10 cellular contexts compared by ENCODE assay signal in the genomic region with DNA sequence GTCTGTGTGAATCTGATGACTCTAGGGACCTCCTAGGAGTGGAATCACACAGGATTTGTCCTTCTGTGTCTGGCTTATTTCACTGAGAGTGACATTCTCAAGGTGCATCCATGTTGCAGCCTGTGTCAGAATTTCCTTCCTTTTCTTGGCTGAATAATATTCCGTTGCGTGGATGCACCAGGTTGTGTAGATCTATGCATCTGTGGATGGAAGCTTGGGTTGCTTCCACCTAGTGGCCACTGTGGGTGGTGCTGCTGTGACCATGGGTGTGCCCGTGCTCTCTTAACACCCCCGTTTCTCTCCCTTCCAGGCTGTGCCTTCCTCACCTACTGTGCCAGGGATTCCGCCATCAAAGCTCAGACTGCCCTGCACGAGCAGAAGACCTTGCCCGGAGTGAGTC. TPM values are rescaled to one million over a fixed set of nuclear protein-coding genes. Genes with fewer than 3 reads are reported as not detected.
DNase-seq lines count a peak whose midpoint lies in the region; ATAC-seq, FAIRE-seq and TF ChIP-seq lines count a peak whose summit lies in the region.
"Had no signal": no experiment of that assay in that cellular context is flagged by ENCODE, and none has a peak within 500 bp of the region (broad histone marks: within the 10 kb centered on the region; RNA-seq: fewer than 3 reads in every experiment).

No MANE protein-coding gene starts in this region.

- 0 out of 2 replicates have a peak, but pooled peaks have one; percentile 29 for TF ChIP-seq RAD21 in GM12878 (IDR thresholded peaks at IDR 0.05; ENCODE audit: insufficient read depth, low read depth, low read length)

- H3K4me1 ChIP-seq in GM12878 (ENCODE audit: control insufficient read depth, insufficient read depth, low read length) = no peaks in the 10 kb centered on the region

- peaks cover 9% of the 10 kb centered on the region for H3K9me3 Mint-ChIP-seq in natural killer cell treated with Interleukin-12 subunit alpha and Interleukin-12 subunit beta and Interleukin-15 and Interleukin-18, amount 100 ng/mL, for 72 hours

- DNase-seq in SK-MEL-5 (ENCODE audit: low read depth, low spot score) (peak; percentile 53), GM12878 (ENCODE audit: low read depth, low spot score) (no peak), NCI-H345 treated with DMSO at 0.1 percent for 48 hours (lab: John Stamatoyannopoulos, UW; ENCODE audit: unreplicated experiment) (no peak), NCI-H2227 treated with DMSO at 0.1 percent for 48 hours (lab: John Stamatoyannopoulos, UW) (no peak), NCI-H446 (lab: John Stamatoyannopoulos, UW) (no peak), HuH-7.5 (ENCODE audit: low spot score) (no peak)
- no peak for DNase-seq in natural killer cell treated with Interleukin-12 subunit alpha and Interleukin-12 subunit beta and Interleukin-15 and Interleukin-18, amount 100 ng/mL, for 72 hours (ENCODE audit: low spot score)

- H3K36me3 ChIP-seq in GM12878 (ENCODE audit: control insufficient read depth in 2 of 2, insufficient read depth in 2 of 2, low read length in 1 of 2) = no peaks in the 10 kb centered on the region

- no peak overlapping the region for H3K27ac Mint-ChIP-seq in natural killer cell treated with Interleukin-12 subunit alpha and Interleukin-12 subunit beta and Interleukin-15 and Interleukin-18, amount 100 ng/mL, for 72 hours

- H3K27ac ChIP-seq in GM12878 (ENCODE audit: control insufficient read depth, insufficient read depth) = no peak overlapping the region

- H2AFZ ChIP-seq in GM12878 (ENCODE audit: control insufficient read depth, low read depth, low read length) = no peak overlapping the region

- intact Hi-C loops in GM12878 (cut with micrococcal nuclease; ENCODE audit: unreplicated experiment) = no loop called here

- in situ Hi-C loops in SK-MEL-5 (cut with HindIII; ENCODE audit: low pct_unique_long_range_greater_than_20kb, low sequenced_read_pairs) = no loop called here
- in situ Hi-C loops in GM12878 (cut with MboI) = no loop called here

- SMC1A ChIA-PET in GM12878 (lab: Charles Lee; ENCODE audit: uncharacterized antibody, unreplicated experiment) = no interaction called here

- TF ChIP-seq EP300 in GM12878 (IDR thresholded peaks at IDR 0.05; ENCODE audit: borderline replicate concordance in 1 of 2, control insufficient read depth in 1 of 2, low read depth in 2 of 2, low read length in 2 of 2) = no peak

- H3K9ac ChIP-seq in GM12878 (ENCODE audit: control insufficient read depth, insufficient read depth, low read length) = no peak overlapping the region

- POLR2A ChIA-PET in GM12878 (lab: Charles Lee) = no interaction called here

- BruUV-seq in GM12878 (replicated peaks; lab: Mats Ljungman, UMichigan) = no TSS peak

- peak; percentile 88 for TF ChIP-seq CTCF in GM12872 (IDR thresholded peaks at IDR 0.05; ENCODE audit: insufficient read depth, low read depth, low read length)
- TF ChIP-seq CTCF in GM12878 (IDR thresholded peaks at IDR 0.05 in 2 of 3, conservative IDR thresholded peaks at IDR 0.05 in 1 of 3; ENCODE audit: control insufficient read depth in 2 of 3, extremely low read depth in 1 of 3, insufficient read depth in 1 of 3, low read depth in 3 of 3, low read length in 3 of 3) = peak; percentile 52 to 74 (median 62)

- H3K4me3 Mint-ChIP-seq in natural killer cell treated with Interleukin-12 subunit alpha and Interleukin-12 subunit beta and Interleukin-15 and Interleukin-18, amount 100 ng/mL, for 72 hours = no peak overlapping the region

- CTCF ChIA-PET in GM12878 (lab: Yijun Ruan, JAX) = interaction anchor here (0.9 to 1.8 kb wide), 3 partner anchors 10 to 215 kb away, joined by 3 to 4 read pairs (median 3); no protein-coding TSS in a partner anchor

- 27% methylated on average over 7 of the region's 7 CpGs for WGBS in GM12878 (ENCODE audit: insufficient coverage, insufficient replicate concordance, low lambda C conversion rate, missing lambda C conversion rate)

- no peaks in the 10 kb centered on the region for H4K20me1 ChIP-seq in GM12878 (ENCODE audit: control insufficient read depth, insufficient read depth)

- TF ChIP-seq POLR2A in GM12878 (IDR thresholded peaks at IDR 0.05; ENCODE audit: low read depth, low read length) = no peak

- ATAC-seq in GM12878 = peak; percentile 81
- peak; percentile 52 to 71 for ATAC-seq in natural killer cell treated with Interleukin-12 subunit alpha and Interleukin-12 subunit beta and Interleukin-15 and Interleukin-18, amount 100 ng/mL, for 72 hours

- H3K27me3 ChIP-seq in GM12878 (replicated peaks in 1 of 2; ENCODE audit: control insufficient read depth in 2 of 2, insufficient read depth in 2 of 2, low read length in 1 of 2) = no peaks in the 10 kb centered on the region

- no peak for FAIRE-seq in GM12878 (lab: Jason Lieb, UNC)
- FAIRE-seq: islet of Langerhans had no signal

- no peaks in the 10 kb centered on the region; the same call in 2 of the 3 replicates for H3K9me3 ChIP-seq in GM12878 (replicated peaks; ENCODE audit: control insufficient read depth, insufficient read depth, low read length)

- H3K79me2 ChIP-seq in GM12878 (ENCODE audit: control insufficient read depth, insufficient read depth, low read length) = no peaks in the 10 kb centered on the region

- RAD21 ChIA-PET in GM12878 (lab: Charles Lee; ENCODE audit: unreplicated experiment) = no interaction called here

- H3K27me3 Mint-ChIP-seq in natural killer cell treated with Interleukin-12 subunit alpha and Interleukin-12 subunit beta and Interleukin-15 and Interleukin-18, amount 100 ng/mL, for 72 hours = peaks cover 21 to 25% of the 10 kb centered on the region in 2 donors

- no peak overlapping the region for H3K4me3 ChIP-seq in GM12878

- H3K4me1 Mint-ChIP-seq in natural killer cell treated with Interleukin-12 subunit alpha and Interleukin-12 subunit beta and Interleukin-15 and Interleukin-18, amount 100 ng/mL, for 72 hours (ENCODE audit: low read depth in 2 of 2) = peaks cover 0 to 4% of the 10 kb centered on the region in 2 donors

- no peak overlapping the region for H3K4me2 ChIP-seq in GM12878 (ENCODE audit: control insufficient read depth, insufficient read depth)

- no peaks in the 10 kb centered on the region for H3K36me3 Mint-ChIP-seq in natural killer cell treated with Interleukin-12 subunit alpha and Interleukin-12 subunit beta and Interleukin-15 and Interleukin-18, amount 100 ng/mL, for 72 hours

TF ChIP-seq in GM12878, 131 proteins besides CTCF, POLR2A, EP300 and RAD21:
- TF ChIP-seq SMC3 (IDR thresholded peaks at IDR 0.05; ENCODE audit: borderline replicate concordance, low read length) (peak; percentile 47; the same call in 1 of the 2 replicates), ZNF274 (IDR thresholded peaks at IDR 0.05; ENCODE audit: insufficient read depth, insufficient read length) (no peak), SMARCA5 (IDR thresholded peaks at IDR 0.05) (peak; percentile 57)

RNA-seq across cellular contexts. Expression of a gene that starts 26.2 kb away (rescaled TPM):
- not detected in 2 replicates for total RNA-seq in SK-MEL-5 (2014; rRNA removed; shearing (Covaris generic))
- polyA plus RNA-seq in SK-MEL-5 (2015; cell fraction: cytosol; rRNA removed) = 0.21 and 1.3 TPM in 2 replicates
- 0.26 and 1.3 TPM in 2 replicates for polyA plus RNA-seq in SK-MEL-5 (2015; cell fraction: nucleus; rRNA removed)
- not detected in 2 replicates for total RNA-seq in GM12878 (2013; cell fraction: nucleolus; rRNA removed)
- total RNA-seq in GM12878 (2014; rRNA removed) (not detected in 2 replicates), GM12878 (2014; rRNA removed; fragmentation: Illumina TruSeq; extraction: Trizol) (not detected in 2 replicates), GM12878 (2021) (not detected in 2 replicates)
- not detected for polyA plus RNA-seq in GM12878 (2011; ENCODE audit: low read depth)
- polyA plus RNA-seq in GM12878 (2011; rRNA removed) (0.01 and 0.04 TPM in 2 replicates), GM12878 (2014; fragmentation: Illumina TruSeq; extraction: Trizol) (not detected in 2 replicates), GM12878 (2014; fragmentation: Nextera tagmentation; extraction: Ambion mirVana) (not detected), GM12878 (2014; rRNA removed) (0.01 and 0.16 TPM in 2 replicates), GM12878 (2016; fragmentation: Nextera tagmentation; extraction: Ambion mirVana) (not detected)
- polyA plus RNA-seq in GM12878 (2011; cell fraction: cytosol; rRNA removed) = not detected in 2 replicates
- 0.16 and 0.51 TPM in 2 replicates for polyA plus RNA-seq in GM12878 (2011; cell fraction: nucleus; rRNA removed)
- 0.07 TPM in 1 of 2 replicates, not detected in the other for polyA plus RNA-seq in GM12878 (2012)
- 0.21 TPM in 1 of 2 replicates, not detected in the other for polyA minus RNA-seq in GM12878 (2011; rRNA and poly(A)+ RNA removed)
- polyA minus RNA-seq in GM12878 (2011; cell fraction: cytosol; rRNA and poly(A)+ RNA removed) = not detected in 2 replicates
- polyA minus RNA-seq in GM12878 (2011; cell fraction: nucleus; rRNA and poly(A)+ RNA removed) = 0.38 TPM in 1 of 2 replicates, not detected in the other
- total RNA-seq in natural killer cell treated with Interleukin-12 subunit alpha and Interleukin-12 subunit beta and Interleukin-15 and Interleukin-18, amount 100 ng/mL, for 72 hours = under 1 TPM in 1 of 2 donors, not detected in 1; 0.59 TPM
- total RNA-seq: NCI-H460 had no signal
